ENCODE assay signal across 29 cellular contexts in genomic region chr1:45455162-45455561, GRCh38.
"Had no signal": no experiment of that assay in that cellular context is flagged by ENCODE, and none has a peak within 500 bp of the region (broad histone marks: within the 10 kb centered on the region; RNA-seq: fewer than 3 reads in every experiment).

No MANE protein-coding gene starts in this region.

- H3K27ac ChIP-seq: colonic mucosa, gastrocnemius medialis, parathyroid adenoma, right atrium auricular region, stomach, suprapubic skin, tibial artery, VCaP had no signal

- H3K79me2 ChIP-seq: parathyroid adenoma had no signal

- H2AFZ ChIP-seq: parathyroid adenoma had no signal

- H3K9me3 ChIP-seq: colonic mucosa, gastrocnemius medialis, right atrium auricular region, stomach, suprapubic skin, tibial artery had no signal

- ATAC-seq: activated naive CD8-positive, alpha-beta T cell treated with anti-CD3 and anti-CD28 coated beads, Interleukin-2, amount 50 U/mL, for 24 hours; effector memory CD8-positive, alpha-beta T cell; gastrocnemius medialis; left colon; naive thymus-derived CD4-positive, alpha-beta T cell; stimulated activated naive B cell treated with anti-CD40 and anti-IgM and Interleukin-4, amounts not matched to agents 10 μg/mL and 1 μg/mL and 100 μg/mL, for 72 hours had no signal

- H3K4me1 ChIP-seq: colonic mucosa, parathyroid adenoma, right atrium auricular region, suprapubic skin, tibial artery had no signal

- H3K36me3 ChIP-seq: colonic mucosa, gastrocnemius medialis, right atrium auricular region, stomach, suprapubic skin, tibial artery had no signal

- DNase-seq: activated CD4-positive, alpha-beta memory T cell treated with anti-CD3 and anti-CD28 coated beads for 36 hours; activated CD4-positive, alpha-beta T cell treated with anti-CD3 and anti-CD28 coated beads, Interleukin-2, amount 10 ng/mL, durations not matched to agents 24 days and 14 days; activated CD4-positive, CD25-positive, alpha-beta regulatory T cell treated with anti-CD3 and anti-CD28 coated beads, Interleukin-2, amount 50 U/mL, for 72 hours; activated CD8-positive, alpha-beta memory T cell treated with anti-CD3 and anti-CD28 coated beads, Interleukin-2, amount 50 U/mL, for 4 hours; activated naive CD8-positive, alpha-beta T cell treated with anti-CD3 and anti-CD28 coated beads, Interleukin-2, amount 50 U/mL, for 24 hours; activated T-cell treated with anti-CD3 and anti-CD28 coated beads, Interleukin-2, amount 50 U/mL, for 1 hour; amygdala; colonic mucosa; effector memory CD8-positive, alpha-beta T cell; erythroblast; gastrocnemius medialis; glutamatergic neuron; kidney; left colon; mammary epithelial cell; midbrain; naive thymus-derived CD4-positive, alpha-beta T cell; nucleus accumbens; stimulated activated CD4-positive, alpha-beta T cell treated with anti-CD3 and anti-CD28 coated beads, Interleukin-15, amount 100 ng/mL, for 24 hours; stimulated activated CD4-positive, alpha-beta T cell treated with anti-CD3 and anti-CD28 coated beads, Interleukin-2, amount 100 ng/mL, for 24 hours; stimulated activated naive B cell treated with anti-CD40 and anti-IgM and Interleukin-4, amounts not matched to agents 10 μg/mL and 1 μg/mL and 100 μg/mL, for 72 hours; stomach; tibial artery had no signal

- H3K4me3 ChIP-seq: colonic mucosa, gastrocnemius medialis, right atrium auricular region, stomach, suprapubic skin, tibial artery had no signal

- FAIRE-seq: bronchial epithelial cell, kidney, TTC549 had no signal

- H3K27me3 ChIP-seq: colonic mucosa, gastrocnemius medialis, right atrium auricular region, stomach, suprapubic skin, tibial artery had no signal

- H3K9ac ChIP-seq: parathyroid adenoma had no signal
